1 cellular context compared by ENCODE assay signal in the genomic region with DNA sequence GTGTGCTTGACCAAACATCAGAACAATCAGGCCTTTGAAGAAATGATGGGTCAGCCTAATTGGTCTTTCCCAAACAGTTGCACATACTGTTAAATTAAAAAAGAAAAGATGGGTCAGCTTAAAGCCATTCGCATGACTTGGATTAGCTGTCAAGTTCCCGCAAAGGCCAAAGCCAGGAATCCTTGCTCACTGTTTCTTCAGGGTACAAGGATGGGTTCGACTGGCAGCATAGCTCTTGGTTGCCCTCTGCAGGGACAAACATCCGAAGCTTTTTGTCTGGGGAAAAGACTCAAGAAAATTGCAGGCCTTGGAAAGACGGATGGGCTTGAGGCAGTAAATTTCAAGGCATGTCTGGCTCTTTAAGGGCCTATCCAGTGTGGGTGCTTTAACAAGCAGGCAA.
TF ChIP-seq lines count a peak whose summit lies in the region.

No MANE protein-coding gene starts in this region.

TF ChIP-seq in GM12878, 131 proteins besides CTCF, POLR2A, EP300 and RAD21 (continued from another document):
- TF ChIP-seq, protein P1, sequence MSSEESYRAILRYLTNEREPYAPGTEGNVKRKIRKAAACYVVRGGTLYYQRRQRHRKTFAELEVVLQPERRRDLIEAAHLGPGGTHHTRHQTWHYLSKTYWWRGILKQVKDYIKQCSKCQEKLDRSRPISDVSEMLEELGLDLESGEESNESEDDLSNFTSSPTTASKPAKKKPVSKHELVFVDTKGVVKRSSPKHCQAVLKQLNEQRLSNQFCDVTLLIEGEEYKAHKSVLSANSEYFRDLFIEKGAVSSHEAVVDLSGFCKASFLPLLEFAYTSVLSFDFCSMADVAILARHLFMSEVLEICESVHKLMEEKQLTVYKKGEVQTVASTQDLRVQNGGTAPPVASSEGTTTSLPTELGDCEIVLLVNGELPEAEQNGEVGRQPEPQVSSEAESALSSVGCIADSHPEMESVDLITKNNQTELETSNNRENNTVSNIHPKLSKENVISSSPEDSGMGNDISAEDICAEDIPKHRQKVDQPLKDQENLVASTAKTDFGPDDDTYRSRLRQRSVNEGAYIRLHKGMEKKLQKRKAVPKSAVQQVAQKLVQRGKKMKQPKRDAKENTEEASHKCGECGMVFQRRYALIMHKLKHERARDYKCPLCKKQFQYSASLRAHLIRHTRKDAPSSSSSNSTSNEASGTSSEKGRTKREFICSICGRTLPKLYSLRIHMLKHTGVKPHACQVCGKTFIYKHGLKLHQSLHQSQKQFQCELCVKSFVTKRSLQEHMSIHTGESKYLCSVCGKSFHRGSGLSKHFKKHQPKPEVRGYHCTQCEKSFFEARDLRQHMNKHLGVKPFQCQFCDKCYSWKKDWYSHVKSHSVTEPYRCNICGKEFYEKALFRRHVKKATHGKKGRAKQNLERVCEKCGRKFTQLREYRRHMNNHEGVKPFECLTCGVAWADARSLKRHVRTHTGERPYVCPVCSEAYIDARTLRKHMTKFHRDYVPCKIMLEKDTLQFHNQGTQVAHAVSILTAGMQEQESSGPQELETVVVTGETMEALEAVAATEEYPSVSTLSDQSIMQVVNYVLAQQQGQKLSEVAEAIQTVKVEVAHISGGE (CRISPR knock-in tag; IDR thresholded peaks at IDR 0.05): no peak
